ENCODE assay signal across 15 cellular contexts in the genomic region with DNA sequence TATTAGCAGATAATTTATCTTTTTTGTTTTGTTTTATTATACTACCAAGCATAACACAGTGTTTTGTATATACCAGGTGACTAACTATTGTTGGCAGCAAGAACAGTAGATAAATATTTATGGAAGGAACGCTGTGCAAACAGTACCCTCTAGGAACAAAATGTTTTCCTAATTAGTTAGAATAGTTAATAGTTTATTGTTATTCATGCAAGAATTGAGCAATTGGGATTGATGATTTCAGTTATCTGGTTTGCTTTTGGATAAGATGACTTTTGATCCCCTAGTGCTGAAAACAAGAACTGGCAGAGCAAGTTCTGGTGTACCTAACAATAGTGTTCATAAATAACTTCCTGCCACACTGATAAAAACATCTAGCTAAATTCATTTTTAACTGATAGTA.
DNase-seq lines count a peak whose midpoint lies in the region; ATAC-seq, FAIRE-seq and TF ChIP-seq lines count a peak whose summit lies in the region.
"Had no signal": no experiment of that assay in that cellular context is flagged by ENCODE, and none has a peak within 500 bp of the region (broad histone marks: within the 10 kb centered on the region; RNA-seq: fewer than 3 reads in every experiment).

No MANE protein-coding gene starts in this region.

- BruUV-seq in HepG2 (replicated peaks; lab: Mats Ljungman, UMichigan) = no TSS peak
- no TSS peak for BruUV-seq in PC-9 (replicated peaks; lab: Mats Ljungman, UMichigan)

- WGBS in liver = 29% methylated on average over 1 of the region's 1 CpG
- 0% methylated on average over 1 of the region's 1 CpG for WGBS in HepG2 (ENCODE audit: low lambda C conversion rate)

- no peak overlapping the region for H3K27ac ChIP-seq in liver (ENCODE audit: low read depth in 1 of 2, low read length in 2 of 2)
- H3K27ac ChIP-seq in HepG2 (ENCODE audit: extremely low read length, insufficient read depth, low read length) = no peak overlapping the region
- H3K27ac ChIP-seq in PC-9 = no peak overlapping the region
- no peak overlapping the region for H3K27ac ChIP-seq in gastrocnemius medialis
- H3K27ac ChIP-seq: gastroesophageal sphincter, ovary had no signal

- no peaks in the 10 kb centered on the region for H3K9me2 ChIP-seq in PC-9 (ENCODE audit: insufficient read depth)

- no peak overlapping the region for H3K4me3 ChIP-seq in liver (ENCODE audit: low read depth in 1 of 3, low read length in 3 of 3)
- no peak overlapping the region for H3K4me3 ChIP-seq in HepG2 (replicated peaks in 1 of 3; ENCODE audit: insufficient read depth in 1 of 3, low read depth in 2 of 3, low read length in 3 of 3)
- no peak overlapping the region for H3K4me3 ChIP-seq in PC-9
- H3K4me3 ChIP-seq in fibroblast of villous mesenchyme (ENCODE audit: low read depth, low read length) = no peak overlapping the region
- no peak overlapping the region for H3K4me3 ChIP-seq in gastrocnemius medialis
- H3K4me3 ChIP-seq: gastroesophageal sphincter, ovary had no signal

- no peaks in the 10 kb centered on the region for H3K9me3 ChIP-seq in liver (ENCODE audit: control insufficient read depth in 4 of 4, low read length in 3 of 4)
- no peaks in the 10 kb centered on the region for H3K9me3 ChIP-seq in HepG2 (ENCODE audit: low read length)
- no peaks in the 10 kb centered on the region for H3K9me3 ChIP-seq in PC-9 (ENCODE audit: insufficient read depth, low read depth)
- H3K9me3 ChIP-seq in gastrocnemius medialis = no peaks in the 10 kb centered on the region
- H3K9me3 ChIP-seq: gastroesophageal sphincter, ovary had no signal

- intact Hi-C loops in HepG2 (cut with micrococcal nuclease; ENCODE audit: unreplicated experiment) = no loop called here
- intact Hi-C loops in PC-9 (cut with micrococcal nuclease; ENCODE audit: unreplicated experiment) = loop anchor here (5.0 kb wide), 1 partner anchor 321 kb away; a partner anchor contains a TSS
- intact Hi-C loops in gastrocnemius medialis (cut with DNase I; ENCODE audit: low total_unique reads) = no loop called here

- FAIRE-seq in HepG2 (lab: Jason Lieb, UNC) = no peak

- TF ChIP-seq RAD21 in liver (IDR thresholded peaks at IDR 0.05) (peak; percentile 52 to 62), HepG2 (CRISPR knock-in tag; IDR thresholded peaks at IDR 0.05) (no peak)

- in situ Hi-C loops in HepG2 (cut with HindIII; ENCODE audit: extremely low pct_ligation_motif_present, low pct_unique_long_range_greater_than_20kb) (no loop called here), gastrocnemius medialis (cut with MboI; ENCODE audit: low sequenced_read_pairs in 4 of 4) (loop anchor here in 2 of 4 donors (25.0 kb wide), 1 partner anchor 239 kb away; no protein-coding TSS in a partner anchor)

- H2AFZ ChIP-seq in HepG2 (ENCODE audit: low read length) (no peak overlapping the region), PC-9 (no peak overlapping the region)

- peak; percentile 39 for TF ChIP-seq CTCF in liver (IDR thresholded peaks at IDR 0.05; ENCODE audit: low read depth, low read length, missing input control)
- TF ChIP-seq CTCF in HepG2 (CRISPR knock-in tag; IDR thresholded peaks at IDR 0.05) = no peak
- TF ChIP-seq CTCF in PC-9 (conservative IDR thresholded peaks at IDR 0.05) = 0 out of 2 replicates have a peak, but pooled peaks have one; percentile 20
- no peak for TF ChIP-seq CTCF in fibroblast of villous mesenchyme (IDR thresholded peaks at IDR 0.05; ENCODE audit: insufficient read depth, low read depth, low read length)
- no peak for TF ChIP-seq CTCF in omental fat pad (IDR thresholded peaks at IDR 0.05)
- TF ChIP-seq CTCF in gastrocnemius medialis (IDR thresholded peaks at IDR 0.05 in 4 of 5, conservative IDR thresholded peaks at IDR 0.05 in 1 of 5) = no peak

- H3K9ac ChIP-seq in liver (ENCODE audit: low read depth in 1 of 2, low read length in 2 of 2) (no peak overlapping the region), HepG2 (ENCODE audit: insufficient read depth, low read depth, low read length) (no peak overlapping the region)

- CTCF ChIA-PET in HepG2 (lab: Yijun Ruan, JAX; ENCODE audit: low intra/inter-chr PET ratio, low total read pairs) (no interaction called here), PC-9 (lab: Charles Lee) (interaction anchor here (0.9 to 4.2 kb wide), 2 partner anchors 96 to 222 kb away, joined by 3 to 22 read pairs; no protein-coding TSS in a partner anchor)

- ATAC-seq in HepG2 (no peak), omental fat pad (ENCODE audit: low FRiP score) (no peak), gastrocnemius medialis (no peak)
- ATAC-seq: gastroesophageal sphincter; stimulated activated naive CD8-positive, alpha-beta T cell treated with anti-CD3 and anti-CD28 coated beads, Interleukin-15, amount 100 ng/mL, for 72 hours had no signal

- POLR2A ChIA-PET in HepG2 (lab: Yijun Ruan, JAX) = no interaction called here
- POLR2A ChIA-PET in PC-9 (lab: Charles Lee; ENCODE audit: unreplicated experiment) = interaction anchor here (0.6 kb wide), 2 partner anchors 179 to 1467 kb away, joined by 3 read pairs; no protein-coding TSS in a partner anchor

- H3K27me3 ChIP-seq in liver (ENCODE audit: control insufficient read depth in 4 of 4, insufficient read depth in 4 of 4, low read length in 3 of 4) (peaks cover 0 to 9% (median 0%) of the 10 kb centered on the region in 4 donors), HepG2 (ENCODE audit: control insufficient read depth in 1 of 2, insufficient read depth in 2 of 2, low read length in 2 of 2) (peaks cover 0 to 18% of the 10 kb centered on the region in 2 experiments; a peak in 2 of 5 replicates), PC-9 (ENCODE audit: insufficient read depth, low read depth) (no peaks in the 10 kb centered on the region), gastrocnemius medialis (no peaks in the 10 kb centered on the region)
- H3K27me3 ChIP-seq: gastroesophageal sphincter, ovary had no signal

- H4K20me1 ChIP-seq in HepG2 (ENCODE audit: insufficient read depth, low read length) = no peaks in the 10 kb centered on the region
- no peaks in the 10 kb centered on the region for H4K20me1 ChIP-seq in PC-9 (ENCODE audit: insufficient read depth)

- H3K4me2 ChIP-seq in HepG2 (ENCODE audit: low read depth, low read length) (no peak overlapping the region), PC-9 (peak overlapping the region; percentile 61)

- H3K79me2 ChIP-seq in HepG2 (ENCODE audit: insufficient read depth, low read length) (no peaks in the 10 kb centered on the region), PC-9 (ENCODE audit: low read depth) (no peaks in the 10 kb centered on the region)

- H3K36me3 ChIP-seq in liver (ENCODE audit: control insufficient read depth in 4 of 4, insufficient read depth in 3 of 4, low read depth in 1 of 4, low read length in 3 of 4) = no peaks in the 10 kb centered on the region
- no peaks in the 10 kb centered on the region for H3K36me3 ChIP-seq in HepG2 (replicated peaks in 1 of 2; ENCODE audit: control insufficient read depth in 1 of 2, insufficient read depth in 2 of 2, low read length in 2 of 2)
- H3K36me3 ChIP-seq in PC-9 (ENCODE audit: low read depth) = no peaks in the 10 kb centered on the region
- no peaks in the 10 kb centered on the region for H3K36me3 ChIP-seq in gastrocnemius medialis
- H3K36me3 ChIP-seq: gastroesophageal sphincter, ovary had no signal

- H3K4me1 ChIP-seq in liver (ENCODE audit: control insufficient read depth in 4 of 4, insufficient read depth in 4 of 4, low read length in 3 of 4) (peaks cover 1 to 10% (median 10%) of the 10 kb centered on the region in 4 donors), HepG2 (ENCODE audit: insufficient read depth, low read length) (no peaks in the 10 kb centered on the region), PC-9 (replicated peaks; ENCODE audit: insufficient read depth) (peaks cover 30% of the 10 kb centered on the region), gastrocnemius medialis (peaks cover 0 to 4% of the 10 kb centered on the region in 2 donors)

- TF ChIP-seq POLR2A in HepG2 (IDR thresholded peaks at IDR 0.05; ENCODE audit: insufficient read depth in 1 of 2, low read depth in 2 of 2, low read length in 2 of 2) (no peak), gastrocnemius medialis (IDR thresholded peaks at IDR 0.05) (no peak)

- TF ChIP-seq EP300 in HepG2 (IDR thresholded peaks at IDR 0.05; ENCODE audit: low read depth in 2 of 2, low read length in 2 of 2) (no peak), HepG2 (CRISPR knock-in tag; IDR thresholded peaks at IDR 0.05; ENCODE audit: borderline replicate concordance) (no peak)

- no peaks in the 10 kb centered on the region; the same call in 1 of the 2 replicates for H3F3A ChIP-seq in PC-9 (ENCODE audit: insufficient read depth, low read depth)

- no peak for DNase-seq in HepG2 (ENCODE audit: low spot score)
- DNase-seq in PC-9 = peak in 1 of 2 experiments; percentile 52
- DNase-seq in fibroblast of villous mesenchyme (ENCODE audit: low read depth) = peak; percentile 2
- DNase-seq in NCI-H526 (lab: John Stamatoyannopoulos, UW) = no peak
- DNase-seq in HUDEP-2 (lab: John Stamatoyannopoulos, UW; ENCODE audit: unreplicated experiment in 76 of 76) = no peak
- DNase-seq in omental fat pad (ENCODE audit: low spot score) = no peak
- no peak for DNase-seq in gastrocnemius medialis
- DNase-seq: activated CD4-positive, alpha-beta T cell treated with anti-CD3 and anti-CD28 coated beads, Interleukin-2, amount 50 U/mL, for 4 hours; KG1; NCI-H526 treated with DMSO at 0.1 percent for 48 hours; ovary; stimulated activated naive CD8-positive, alpha-beta T cell treated with anti-CD3 and anti-CD28 coated beads, Interleukin-15, amount 100 ng/mL, for 72 hours; T-helper 9 cell had no signal

TF ChIP-seq in liver, 16 proteins besides CTCF, POLR2A, EP300 and RAD21 (continues in another document):
- TF ChIP-seq HNF4A (conservative IDR thresholded peaks at IDR 0.05) = peak; percentile 32 to 67
- TF ChIP-seq EGR1 (IDR thresholded peaks at IDR 0.05; ENCODE audit: low read depth in 2 of 2) = peak in 1 of 2 donors; percentile 27
- peak; percentile 56 for TF ChIP-seq FOXA2 (IDR thresholded peaks at IDR 0.05)

TF ChIP-seq in HepG2, 621 proteins besides CTCF, POLR2A, EP300 and RAD21 (continues in another document):
- TF ChIP-seq ZNF550 (CRISPR knock-in tag; IDR thresholded peaks at IDR 0.05; ENCODE audit: borderline replicate concordance) (no peak), TSC22D2 (CRISPR knock-in tag; IDR thresholded peaks at IDR 0.05; ENCODE audit: borderline replicate concordance) (no peak), ZNF30 (CRISPR knock-in tag; IDR thresholded peaks at IDR 0.05) (no peak), GATA4 (IDR thresholded peaks at IDR 0.05; ENCODE audit: borderline replicate concordance, low read depth) (no peak), HMG20A (CRISPR knock-in tag; IDR thresholded peaks at IDR 0.05; ENCODE audit: borderline replicate concordance) (no peak)
- TF ChIP-seq, protein P1, sequence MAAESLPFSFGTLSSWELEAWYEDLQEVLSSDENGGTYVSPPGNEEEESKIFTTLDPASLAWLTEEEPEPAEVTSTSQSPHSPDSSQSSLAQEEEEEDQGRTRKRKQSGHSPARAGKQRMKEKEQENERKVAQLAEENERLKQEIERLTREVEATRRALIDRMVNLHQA (CRISPR knock-in tag; IDR thresholded peaks at IDR 0.05) = no peak

Comparison
In these comparisons a context has a peak if more than half of its experiments do, and no peak if none do; other contexts are left out.
1. CTCF ChIP-seq: peak in liver (single experiment) and PC-9 (single experiment); none in HepG2 (single experiment), fibroblast of villous mesenchyme (single experiment), omental fat pad (0 of 3) and gastrocnemius medialis (0 of 5).